Comparison of ENCODE assay signal across 22 cellular contexts in the genomic region with DNA sequence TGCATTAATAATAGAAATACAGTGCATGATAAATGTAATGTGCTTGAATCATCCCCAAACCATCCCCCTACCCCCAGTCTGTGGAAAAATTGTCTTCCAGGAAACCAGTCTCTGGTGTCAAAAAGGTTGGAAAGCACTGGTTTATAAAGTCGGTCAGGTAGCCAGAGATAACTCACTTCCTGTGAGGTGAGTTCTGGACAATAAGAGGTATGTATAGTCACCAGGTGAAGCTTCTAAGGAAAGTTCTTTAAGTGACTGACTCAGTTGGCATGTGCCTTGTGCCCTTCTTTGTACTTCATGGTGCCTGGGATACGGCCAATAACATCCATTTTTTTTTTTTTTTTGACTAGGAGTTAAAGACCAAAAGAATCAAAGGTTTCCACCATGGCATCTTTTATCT.
"Had no signal": no experiment of that assay in that cellular context is flagged by ENCODE, and none has a peak within 500 bp of the region (broad histone marks: within the 10 kb centered on the region; RNA-seq: fewer than 3 reads in every experiment).

No MANE protein-coding gene starts in this region.

- H3K27me3 ChIP-seq: adrenal gland, Peyer's patch had no signal

- DNase-seq: activated CD4-positive, alpha-beta T cell treated with anti-CD3 and anti-CD28 coated beads for 48 hours; activated CD4-positive, alpha-beta T cell treated with anti-CD3 and anti-CD28 coated beads, Interleukin-2, amount 50 U/mL, for 4 hours; activated CD4-positive, CD25-positive, alpha-beta regulatory T cell treated with anti-CD3 and anti-CD28 coated beads, Interleukin-2, amount 50 U/mL, for 72 hours; activated CD8-positive, alpha-beta memory T cell treated with anti-CD3 and anti-CD28 coated beads, Interleukin-2, amount 50 U/mL, for 48 hours; activated CD8-positive, alpha-beta T cell treated with anti-CD3 and anti-CD28 coated beads, Interleukin-2, amount 10 ng/mL, durations not matched to agents 7 days and 5 days; activated naive CD4-positive, alpha-beta T cell treated with anti-CD3 and anti-CD28 coated beads, Interleukin-2, amount 50 U/mL, for 16 hours; activated naive CD8-positive, alpha-beta T cell treated with anti-CD3 and anti-CD28 coated beads, Interleukin-2, amount 10 ng/mL, durations not matched to agents 7 days and 5 days; activated T-cell treated with anti-CD3 and anti-CD28 coated beads, Interleukin-2, amount 50 U/mL, for 1 hour; adrenal gland; anterior cingulate cortex; central memory CD4-positive, alpha-beta T cell; Karpas-422; NCI-H1048; NCI-H1930; NCI-H2107; NCI-H345; NK-92 treated with Interleukin-12 subunit alpha and Interleukin-12 subunit beta, amount 100 ng/mL, for 24 hours; OCI-M1; Peyer's patch; SHP77 treated with DMSO at 0.1 percent for 48 hours; T-helper 17 cell; T-helper 9 cell had no signal

- H3K4me1 ChIP-seq: Peyer's patch had no signal

- H3K27ac ChIP-seq: adrenal gland, Peyer's patch had no signal

- H3K9me3 ChIP-seq: adrenal gland, Peyer's patch had no signal

- H3K4me3 ChIP-seq: adrenal gland, Peyer's patch had no signal

- H3K36me3 ChIP-seq: adrenal gland, Peyer's patch had no signal
